In the genomic region with DNA sequence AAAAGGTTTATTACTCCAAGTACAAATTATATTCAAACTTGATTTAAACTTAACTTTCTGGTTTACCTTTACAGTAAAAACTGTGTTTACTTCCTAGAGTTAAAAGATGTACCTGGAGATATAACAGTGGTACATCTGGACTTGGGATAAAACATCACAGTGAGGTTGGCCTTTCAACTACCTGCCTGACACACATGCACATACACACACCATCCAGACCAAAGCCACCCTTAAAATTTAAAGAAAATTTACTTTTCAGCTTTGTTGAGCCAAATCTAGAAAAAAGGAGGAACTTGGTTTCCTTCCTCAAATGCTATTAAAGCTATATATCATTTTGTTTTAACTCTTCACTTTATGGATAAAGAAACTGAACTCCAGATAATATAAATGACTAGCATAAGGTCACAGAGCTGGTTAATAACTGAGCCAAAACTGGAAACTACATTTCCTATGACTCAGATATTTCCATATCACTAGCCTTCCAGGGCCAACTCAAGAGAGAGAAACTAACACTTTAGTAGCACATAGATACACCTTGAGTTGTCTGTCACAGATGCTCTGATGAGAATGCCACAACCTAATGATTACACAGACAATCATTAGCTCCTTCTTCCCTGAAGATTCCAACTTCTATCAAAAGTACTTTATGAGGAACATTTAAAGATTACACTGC, we compare ENCODE assay signal across 8 cellular contexts. TPM values are rescaled to one million over a fixed set of nuclear protein-coding genes. Genes with fewer than 3 reads are reported as not detected.
A peak's percentile ranks its signal among the peaks of the same experiment; 100 is the strongest.
DNase-seq lines count a peak whose midpoint lies in the region; ATAC-seq and TF ChIP-seq lines count a peak whose summit lies in the region.

No MANE protein-coding gene starts in this region.

- no peak overlapping the region for H3K4me3 Mint-ChIP-seq in activated T-helper 2 cell treated with anti-CD3 and anti-CD28 coated beads, Interferon-gamma antibody, Interleukin-2, Interleukin-4, amounts not matched to agents 10 μg/mL and 5 μg/mL and 100 μg/mL, durations not matched to agents 14 hours and 24 hours and 36 hours (ENCODE audit: low read depth)

- peak; percentile 92 for ATAC-seq in GM18499 (IDR thresholded peaks at IDR 0.05; ENCODE audit: insufficient read depth, unreplicated experiment)
- ATAC-seq in GM21717 (IDR thresholded peaks at IDR 0.05; ENCODE audit: unreplicated experiment), result peak; percentile 92
- ATAC-seq in HG03571 (IDR thresholded peaks at IDR 0.05; ENCODE audit: unreplicated experiment), result peak; percentile 89

- H3K4me3 ChIP-seq in fibroblast of lung (replicated peaks in 1 of 4; ENCODE audit: control extremely low read depth in 1 of 4, insufficient read depth in 1 of 4, low read depth in 3 of 4, low read length in 4 of 4), result no peak overlapping the region
- H3K4me3 ChIP-seq in hepatocyte, result no peak overlapping the region

- H3K9me2 ChIP-seq in hepatocyte (replicated peaks; ENCODE audit: insufficient read depth), result no peaks in the 10 kb centered on the region

- H3K9me3 ChIP-seq in fibroblast of lung (ENCODE audit: control insufficient read depth, insufficient read depth, low read depth, low read length) (no peaks in the 10 kb centered on the region), hepatocyte (ENCODE audit: low read depth) (no peaks in the 10 kb centered on the region)

- H2AFZ ChIP-seq in fibroblast of lung (ENCODE audit: low read length), result no peak overlapping the region
- no peak overlapping the region for H2AFZ ChIP-seq in hepatocyte

- no peaks in the 10 kb centered on the region for H3K27me3 Mint-ChIP-seq in activated T-helper 2 cell treated with anti-CD3 and anti-CD28 coated beads, Interferon-gamma antibody, Interleukin-2, Interleukin-4, amounts not matched to agents 10 μg/mL and 5 μg/mL and 100 μg/mL, durations not matched to agents 14 hours and 24 hours and 36 hours (ENCODE audit: low read depth)

- peaks cover 21% of the 10 kb centered on the region for H3K4me1 Mint-ChIP-seq in activated T-helper 2 cell treated with anti-CD3 and anti-CD28 coated beads, Interferon-gamma antibody, Interleukin-2, Interleukin-4, amounts not matched to agents 10 μg/mL and 5 μg/mL and 100 μg/mL, durations not matched to agents 14 hours and 24 hours and 36 hours (ENCODE audit: low read depth)

- TF ChIP-seq CTCF in fibroblast of lung (conservative IDR thresholded peaks at IDR 0.05 in 1 of 2, IDR thresholded peaks at IDR 0.05 in 1 of 2; ENCODE audit: low read depth in 1 of 2, low read length in 2 of 2), result no peak
- no peak for TF ChIP-seq CTCF in hepatocyte (IDR thresholded peaks at IDR 0.05; ENCODE audit: poor library complexity)

- peaks cover 31% of the 10 kb centered on the region for H3K36me3 Mint-ChIP-seq in activated T-helper 2 cell treated with anti-CD3 and anti-CD28 coated beads, Interferon-gamma antibody, Interleukin-2, Interleukin-4, amounts not matched to agents 10 μg/mL and 5 μg/mL and 100 μg/mL, durations not matched to agents 14 hours and 24 hours and 36 hours (ENCODE audit: low read depth)

- H4K20me1 ChIP-seq in fibroblast of lung (ENCODE audit: control insufficient read depth, extremely low read depth, insufficient read depth, low read length) (no peaks in the 10 kb centered on the region), hepatocyte (ENCODE audit: insufficient read depth, poor library complexity, severe bottlenecking) (no peaks in the 10 kb centered on the region)

- no peaks in the 10 kb centered on the region for H3K4me1 ChIP-seq in fibroblast of lung (ENCODE audit: control insufficient read depth, extremely low read depth, insufficient read depth, low read length)
- H3K4me1 ChIP-seq in hepatocyte (ENCODE audit: insufficient read depth), result no peaks in the 10 kb centered on the region

- peak; percentile 39 to 64 for DNase-seq in fibroblast of lung (ENCODE audit: low read depth in 2 of 2)
- no peak for DNase-seq in activated T-helper 2 cell treated with anti-CD3 and anti-CD28 coated beads, Interferon-gamma antibody, Interleukin-2, Interleukin-4, amounts not matched to agents 10 μg/mL and 5 μg/mL and 100 μg/mL, durations not matched to agents 14 hours and 24 hours and 36 hours (ENCODE audit: low spot score)
- DNase-seq in hepatocyte (ENCODE audit: low spot score), result no peak
- no peak for DNase-seq in DMS 273 (lab: John Stamatoyannopoulos, UW; ENCODE audit: unreplicated experiment)
- no peak for DNase-seq in amygdala (lab: John Stamatoyannopoulos, UW)

- intact Hi-C loops in activated T-helper 2 cell treated with anti-CD3 and anti-CD28 coated beads, Interferon-gamma antibody, Interleukin-2, Interleukin-4, amounts not matched to agents 10 μg/mL and 5 μg/mL and 100 μg/mL, durations not matched to agents 14 hours and 24 hours and 36 hours (cut with micrococcal nuclease), result loop anchor here (2.0 to 10.0 kb wide), 2 partner anchors 14 to 862 kb away; no protein-coding TSS in a partner anchor

- H3K27ac ChIP-seq in fibroblast of lung (ENCODE audit: insufficient read depth, low read length) (no peak overlapping the region), hepatocyte (no peak overlapping the region)

- no peak overlapping the region for H3K27ac Mint-ChIP-seq in activated T-helper 2 cell treated with anti-CD3 and anti-CD28 coated beads, Interferon-gamma antibody, Interleukin-2, Interleukin-4, amounts not matched to agents 10 μg/mL and 5 μg/mL and 100 μg/mL, durations not matched to agents 14 hours and 24 hours and 36 hours

- peak overlapping the region; percentile 5 for H3K4me2 ChIP-seq in fibroblast of lung (ENCODE audit: extremely low read depth, insufficient read depth, low read length)
- H3K4me2 ChIP-seq in hepatocyte, result no peak overlapping the region

- peaks cover 28% of the 10 kb centered on the region for H3K9me3 Mint-ChIP-seq in activated T-helper 2 cell treated with anti-CD3 and anti-CD28 coated beads, Interferon-gamma antibody, Interleukin-2, Interleukin-4, amounts not matched to agents 10 μg/mL and 5 μg/mL and 100 μg/mL, durations not matched to agents 14 hours and 24 hours and 36 hours

- H3K79me2 ChIP-seq in fibroblast of lung (ENCODE audit: control insufficient read depth, insufficient read depth, low read length) (no peaks in the 10 kb centered on the region), hepatocyte (peaks cover 27% of the 10 kb centered on the region)

- H3K27me3 ChIP-seq in fibroblast of lung (ENCODE audit: control insufficient read depth, insufficient read depth, low read length), result no peaks in the 10 kb centered on the region
- no peaks in the 10 kb centered on the region for H3K27me3 ChIP-seq in hepatocyte

- H3K9ac ChIP-seq in fibroblast of lung (ENCODE audit: insufficient read depth, low read length), result no peak overlapping the region

- H3K36me3 ChIP-seq in fibroblast of lung (ENCODE audit: control insufficient read depth, insufficient read depth, low read length), result no peaks in the 10 kb centered on the region
- peaks cover under 1% of the 10 kb centered on the region for H3K36me3 ChIP-seq in hepatocyte (replicated peaks; ENCODE audit: insufficient read depth, low read depth)

RNA-seq across cellular contexts. Expression of a gene that starts 40.8 kb away (rescaled TPM):
- total RNA-seq in fibroblast of lung (21.0 and 24.7 TPM in 2 replicates), hepatocyte (13.7 and 25.4 TPM in 2 replicates)
- polyA plus RNA-seq in fibroblast of lung (30.8 and 37.5 TPM in 2 replicates), hepatocyte (65.2 and 76.5 TPM in 2 replicates)
- 45.9 and 51.1 TPM in 2 replicates for polyA plus RNA-seq in fibroblast of lung (2012)
- polyA minus RNA-seq in fibroblast of lung (ENCODE audit: low replicate concordance), result 3.6 and 4.5 TPM in 2 replicates
- total RNA-seq in activated T-helper 2 cell treated with anti-CD3 and anti-CD28 coated beads, Interferon-gamma antibody, Interleukin-2, Interleukin-4, amounts not matched to agents 10 μg/mL and 5 μg/mL and 100 μg/mL, durations not matched to agents 14 hours and 24 hours and 36 hours, result 14.1 and 23.4 TPM in 2 replicates

RNA-seq across cellular contexts. Expression of a gene that starts 41.2 kb away (rescaled TPM):
- total RNA-seq in fibroblast of lung (23.9 and 27.1 TPM in 2 replicates), hepatocyte (22.3 and 29.6 TPM in 2 replicates)
- polyA plus RNA-seq in fibroblast of lung (23.2 and 28.0 TPM in 2 replicates), hepatocyte (16.3 and 17.1 TPM in 2 replicates)
- polyA plus RNA-seq in fibroblast of lung (2012), result 16.9 and 18.6 TPM in 2 replicates
- 1.7 TPM in 1 of 2 replicates, not detected in the other for polyA minus RNA-seq in fibroblast of lung (ENCODE audit: low replicate concordance)
- total RNA-seq in activated T-helper 2 cell treated with anti-CD3 and anti-CD28 coated beads, Interferon-gamma antibody, Interleukin-2, Interleukin-4, amounts not matched to agents 10 μg/mL and 5 μg/mL and 100 μg/mL, durations not matched to agents 14 hours and 24 hours and 36 hours, result 11.8 and 11.9 TPM in 2 replicates

Comparison
In these comparisons a context has a peak if more than half of its experiments do, and no peak if none do; other contexts are left out.
1. DNase-seq: peak in fibroblast of lung (2 of 2); none in activated T-helper 2 cell treated with anti-CD3 and anti-CD28 coated beads, Interferon-gamma antibody, Interleukin-2, Interleukin-4, amounts not matched to agents 10 μg/mL and 5 μg/mL and 100 μg/mL, durations not matched to agents 14 hours and 24 hours and 36 hours (single experiment), hepatocyte (single experiment), DMS 273 (single experiment) and amygdala (0 of 56).
2. Peak in every context shown above with its lines, with median percentiles within 50 percentile points of each other: ATAC-seq.